Comparison of ENCODE assay signal across 17 cellular contexts in the genomic region with DNA sequence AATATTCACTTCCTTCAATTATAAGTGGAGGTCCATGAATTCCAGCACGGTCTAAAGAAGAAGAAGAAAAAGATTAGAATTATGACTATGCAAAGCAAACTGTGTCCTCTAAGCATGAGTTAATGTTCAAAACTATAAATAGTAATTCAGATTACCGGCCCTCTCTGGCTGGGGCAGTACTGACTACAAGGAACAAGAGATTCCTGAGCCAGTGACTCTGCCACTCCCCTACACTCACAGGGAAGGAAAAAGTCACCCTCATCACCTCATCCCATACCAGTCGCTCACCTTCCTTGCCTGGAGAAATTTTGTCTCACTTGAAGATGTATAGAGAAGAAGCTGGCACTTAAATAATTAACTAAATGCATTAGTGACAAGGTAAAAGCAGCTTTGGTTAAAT. TPM values are rescaled to one million over a fixed set of nuclear protein-coding genes. Genes with fewer than 3 reads are reported as not detected.
DNase-seq lines count a peak whose midpoint lies in the region; ATAC-seq and TF ChIP-seq lines count a peak whose summit lies in the region.
"Had no signal": no experiment of that assay in that cellular context is flagged by ENCODE, and none has a peak within 500 bp of the region (broad histone marks: within the 10 kb centered on the region; RNA-seq: fewer than 3 reads in every experiment).

No MANE protein-coding gene starts in this region.

- intact Hi-C loops in Right ventricle myocardium inferior (cut with DNase I) (no loop called here), cardiac septum (cut with DNase I) (no loop called here), heart right ventricle (cut with DNase I) (no loop called here), uterus (cut with DNase I; ENCODE audit: low total_unique reads) (no loop called here)

- DNase-seq in Right ventricle myocardium inferior (ENCODE audit: missing footprints): no peak
- no peak for DNase-seq in cardiac septum (ENCODE audit: low spot score)
- DNase-seq in HL-60 (ENCODE audit: low read depth in 1 of 2, low spot score in 1 of 2): no peak
- DNase-seq in heart right ventricle: peak in 1 of 2 donors; percentile 8
- DNase-seq in uterus: no peak
- DNase-seq: Caco-2; CD4-positive, alpha-beta T cell; DMS79 treated with DMSO at 0.1 percent for 48 hours; GF-D8; GM23248 had no signal

- TF ChIP-seq POLR2A in uterus (IDR thresholded peaks at IDR 0.05): no peak

- H3K4me1 ChIP-seq in heart right ventricle (peaks cover 0 to 16% (median 0%) of the 10 kb centered on the region in 9 donors), neutrophil (ENCODE audit: control insufficient read depth in 1 of 2, insufficient read depth in 1 of 2, low read depth in 1 of 2, low read length in 1 of 2) (peaks cover 27 to 33% of the 10 kb centered on the region in 2 experiments), uterus (no peaks in the 10 kb centered on the region)
- H3K4me1 ChIP-seq: A549, Caco-2 had no signal

- ATAC-seq in Right ventricle myocardium inferior (peak; percentile 67), heart right ventricle (peak in 7 of 8 donors; percentile 61 to 89 (median 85)), HG03039 (IDR thresholded peaks at IDR 0.05; ENCODE audit: unreplicated experiment) (no peak), GM19455 (IDR thresholded peaks at IDR 0.05; ENCODE audit: unreplicated experiment) (no peak)
- ATAC-seq: A549, GM12878 had no signal

- no peak overlapping the region for H3K4me3 ChIP-seq in HL-60 (replicated peaks; ENCODE audit: insufficient read depth, low read length)
- H3K4me3 ChIP-seq in heart right ventricle: no peak overlapping the region
- H3K4me3 ChIP-seq in neutrophil (ENCODE audit: low read depth in 1 of 2, low read length in 1 of 2): peak overlapping the region in 1 of 2 experiments; percentile 47
- no peak overlapping the region for H3K4me3 ChIP-seq in uterus
- H3K4me3 ChIP-seq: A549, GM12878, GM23248 had no signal

- H3K27me3 ChIP-seq in HL-60 (ENCODE audit: insufficient read depth, poor library complexity, severe bottlenecking) (no peaks in the 10 kb centered on the region), heart right ventricle (no peaks in the 10 kb centered on the region), neutrophil (no peaks in the 10 kb centered on the region), uterus (no peaks in the 10 kb centered on the region)

- H3K9me3 ChIP-seq in heart right ventricle: no peaks in the 10 kb centered on the region
- H3K9me3 ChIP-seq in neutrophil: no peaks in the 10 kb centered on the region
- H3K9me3 ChIP-seq in uterus: no peaks in the 10 kb centered on the region
- H3K9me3 ChIP-seq: A549, Caco-2 had no signal

- no peak for TF ChIP-seq CTCF in HL-60 (IDR thresholded peaks at IDR 0.05; ENCODE audit: insufficient read depth, low read length)
- no peak for TF ChIP-seq CTCF in heart right ventricle (IDR thresholded peaks at IDR 0.05)
- TF ChIP-seq CTCF in neutrophil (IDR thresholded peaks at IDR 0.05): no peak
- TF ChIP-seq CTCF in uterus (IDR thresholded peaks at IDR 0.05): no peak

- H3K27ac ChIP-seq in HL-60 (replicated peaks) (peak overlapping the region; percentile 92), heart right ventricle (no peak overlapping the region), neutrophil (peak overlapping the region; percentile 88), uterus (no peak overlapping the region)
- H3K27ac ChIP-seq: 22Rv1, A549, C4-2B, GM23248 had no signal

- peaks cover 0 to 31% (median 0%) of the 10 kb centered on the region in 9 donors for H3K36me3 ChIP-seq in heart right ventricle
- H3K36me3 ChIP-seq in neutrophil: peaks cover 27% of the 10 kb centered on the region
- H3K36me3 ChIP-seq in uterus: no peaks in the 10 kb centered on the region

- 43 to 48% methylated on average over 3 of the region's 3 CpGs for WGBS in heart right ventricle, 2 donors

RNA-seq across cellular contexts. Expression of a gene that starts 50.1 kb away (rescaled TPM):
- 0.57 TPM for total RNA-seq in Right ventricle myocardium inferior
- 0.81 TPM for total RNA-seq in cardiac septum
- total RNA-seq in heart right ventricle: 1 to 10 TPM in 2 of 10 donors, under 1 TPM in 8; 0.15 to 3.4 (median 0.64) TPM
- polyA plus RNA-seq in heart right ventricle: under 1 TPM; 0.44 to 0.49 TPM
- total RNA-seq in uterus: 10 to 100 TPM in 1 of 4 donors, 1 to 10 TPM in 1, under 1 TPM in 2; 0.26 to 13.8 (median 3.4) TPM

RNA-seq across cellular contexts. Expression of a gene that starts 56.5 kb away (rescaled TPM):
- total RNA-seq in Right ventricle myocardium inferior (21.9 TPM), cardiac septum (10.8 TPM), heart right ventricle (10 to 100 TPM in 6 of 10 donors, 1 to 10 TPM in 4; 8.2 to 25.2 (median 12.9) TPM), uterus (100 to 1,000 TPM in 1 of 4 donors, 10 to 100 TPM in 3; 31.8 to 103 (median 45.5) TPM)
- 10 to 100 TPM in 1 of 2 donors, 1 to 10 TPM in 1; 5.8 to 14.0 TPM for polyA plus RNA-seq in heart right ventricle

Comparison
In these comparisons a context has a peak if more than half of its experiments do, and no peak if none do; other contexts are left out.
1. ATAC-seq: peak in Right ventricle myocardium inferior (single experiment) and heart right ventricle (7 of 8); none in HG03039 (single experiment) and GM19455 (single experiment).
2. H3K27ac ChIP-seq: peak in HL-60 (single experiment) and neutrophil (single experiment); none in heart right ventricle (0 of 10) and uterus (0 of 2).